In genomic region chr11:24524156-24524555, GRCh38 we compare ENCODE assay signal across 1 cellular context.
TF ChIP-seq lines count a peak whose summit lies in the region.

No MANE protein-coding gene starts in this region.

TF ChIP-seq in IMR-90, 13 proteins besides CTCF, POLR2A, EP300 and RAD21:
- TF ChIP-seq, protein P1, sequence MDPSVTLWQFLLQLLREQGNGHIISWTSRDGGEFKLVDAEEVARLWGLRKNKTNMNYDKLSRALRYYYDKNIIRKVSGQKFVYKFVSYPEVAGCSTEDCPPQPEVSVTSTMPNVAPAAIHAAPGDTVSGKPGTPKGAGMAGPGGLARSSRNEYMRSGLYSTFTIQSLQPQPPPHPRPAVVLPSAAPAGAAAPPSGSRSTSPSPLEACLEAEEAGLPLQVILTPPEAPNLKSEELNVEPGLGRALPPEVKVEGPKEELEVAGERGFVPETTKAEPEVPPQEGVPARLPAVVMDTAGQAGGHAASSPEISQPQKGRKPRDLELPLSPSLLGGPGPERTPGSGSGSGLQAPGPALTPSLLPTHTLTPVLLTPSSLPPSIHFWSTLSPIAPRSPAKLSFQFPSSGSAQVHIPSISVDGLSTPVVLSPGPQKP (IDR thresholded peaks at IDR 0.05; ENCODE audit: borderline replicate concordance, low read depth, low read length) = no peak
- TF ChIP-seq MAFK (IDR thresholded peaks at IDR 0.05; ENCODE audit: low read depth, low read length) = peak; percentile 27; the same call in 1 of the 2 replicates
- TF ChIP-seq BHLHE40 (IDR thresholded peaks at IDR 0.05; ENCODE audit: low read depth, low read length) = no peak
- TF ChIP-seq RFX5 (IDR thresholded peaks at IDR 0.05; ENCODE audit: low read depth, low read length) = no peak
- no peak for TF ChIP-seq SMC3 (IDR thresholded peaks at IDR 0.05; ENCODE audit: low read depth, low read length)
